In genomic region chr5:59125961-59126360, GRCh38 we compare ENCODE assay signal across 2 cellular contexts.
A peak's percentile ranks its signal among the peaks of the same experiment; 100 is the strongest.
TF ChIP-seq lines count a peak whose summit lies in the region.

No MANE protein-coding gene starts in this region.

TF ChIP-seq in A549, 52 proteins besides CTCF, POLR2A, EP300 and RAD21 (continued from another document):
- TF ChIP-seq HMGXB4 (CRISPR knock-in tag; IDR thresholded peaks at IDR 0.05; ENCODE audit: borderline replicate concordance) (no peak), HOXA7 (CRISPR knock-in tag; IDR thresholded peaks at IDR 0.05) (peak; percentile 21; the same call in 1 of the 2 replicates), HOXB13 (CRISPR knock-in tag; IDR thresholded peaks at IDR 0.05; ENCODE audit: low read depth) (no peak; the same call in 1 of the 2 replicates), ZSCAN20 (CRISPR knock-in tag; IDR thresholded peaks at IDR 0.05) (0 out of 2 replicates have a peak, but pooled peaks have one; percentile 21)

TF ChIP-seq in IMR-90, 13 proteins besides CTCF, POLR2A, EP300 and RAD21 (continued from another document):
- TF ChIP-seq RFX5 (IDR thresholded peaks at IDR 0.05; ENCODE audit: low read depth, low read length) (no peak), ELK1 (IDR thresholded peaks at IDR 0.05; ENCODE audit: borderline replicate concordance, low read depth, low read length) (no peak), CEBPB (IDR thresholded peaks at IDR 0.05; ENCODE audit: low read depth, low read length) (no peak), MAFK (IDR thresholded peaks at IDR 0.05; ENCODE audit: low read depth, low read length) (no peak), NFE2L2 (IDR thresholded peaks at IDR 0.05; ENCODE audit: low read depth, low read length) (no peak), FOS (IDR thresholded peaks at IDR 0.05; ENCODE audit: low read depth, low read length) (no peak)
